Comparison of ENCODE assay signal across 8 cellular contexts in the genomic region with DNA sequence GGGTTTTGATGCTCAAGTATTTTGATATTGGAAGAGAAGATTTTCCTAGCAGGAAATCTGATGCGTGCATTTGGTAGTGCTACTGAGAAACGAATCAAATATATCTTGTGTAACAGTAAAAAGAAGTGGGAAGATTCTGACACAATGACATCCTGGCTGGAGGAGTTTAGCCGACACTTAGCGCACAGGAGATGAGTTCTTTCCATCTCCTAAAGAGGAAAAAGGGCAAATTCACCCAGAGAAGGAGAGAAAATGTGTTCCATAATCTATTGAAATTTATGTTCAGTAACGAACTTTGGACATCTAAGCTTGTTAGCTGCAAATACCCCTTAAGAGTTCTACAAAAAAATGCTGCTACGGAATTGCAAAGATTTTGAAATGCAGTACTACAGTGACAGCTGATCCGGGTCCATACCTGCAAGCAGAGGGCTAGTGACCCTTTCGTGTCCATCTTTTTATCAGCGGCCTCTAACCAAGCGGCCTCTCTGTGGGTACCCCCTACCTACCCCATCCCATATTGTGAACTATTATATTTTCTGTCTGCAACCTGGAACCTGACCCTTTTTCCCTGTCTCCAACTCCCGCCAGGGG. TPM values are rescaled to one million over a fixed set of nuclear protein-coding genes. Genes with fewer than 3 reads are reported as not detected.
DNase-seq lines count a peak whose midpoint lies in the region; ATAC-seq, FAIRE-seq and TF ChIP-seq lines count a peak whose summit lies in the region.

No MANE protein-coding gene starts in this region.

- H3K36me3 ChIP-seq in A673 (ENCODE audit: insufficient read depth, low read length, poor library complexity, severe bottlenecking) = peaks cover 11% of the 10 kb centered on the region
- H3K36me3 ChIP-seq in HUES6 (ENCODE audit: control insufficient read depth, insufficient read depth, low read length) = peaks cover 32% of the 10 kb centered on the region
- peaks cover 3% of the 10 kb centered on the region for H3K36me3 ChIP-seq in bronchial epithelial cell (ENCODE audit: control insufficient read depth, insufficient read depth, low read length)
- peaks cover 9 to 15% of the 10 kb centered on the region in 2 donors for H3K36me3 ChIP-seq in mucosa of rectum (ENCODE audit: control insufficient read depth in 2 of 2, insufficient read depth in 2 of 2, low read length in 2 of 2)

- POLR2A ChIA-PET in A673 (lab: Charles Lee; ENCODE audit: low non-redundant PET) = interaction anchor here (0.8 kb wide), 1 partner anchor 115 kb away, joined by 4 read pairs; no protein-coding TSS in a partner anchor

- H3K27me3 ChIP-seq in A673 (replicated peaks; ENCODE audit: insufficient read depth, low read depth, low read length, poor library complexity) (no peaks in the 10 kb centered on the region), HUES6 (ENCODE audit: control insufficient read depth, insufficient read depth, low read length) (no peaks in the 10 kb centered on the region), bronchial epithelial cell (ENCODE audit: control insufficient read depth, insufficient read depth, low read length) (no peaks in the 10 kb centered on the region), mucosa of rectum (ENCODE audit: control insufficient read depth in 2 of 2, insufficient read depth in 2 of 2, low read length in 2 of 2) (no peaks in the 10 kb centered on the region)

- no peak overlapping the region for H3K27ac ChIP-seq in A673 (ENCODE audit: low read depth, low read length, poor library complexity, severe bottlenecking)
- no peak overlapping the region for H3K27ac ChIP-seq in HUES6 (ENCODE audit: low read depth, low read length)
- H3K27ac ChIP-seq in mucosa of rectum (ENCODE audit: low read depth in 2 of 2, low read length in 2 of 2) = no peak overlapping the region

- CTCF ChIA-PET in A673 (lab: Charles Lee) = no interaction called here

- TF ChIP-seq CTCF in A673 (conservative IDR thresholded peaks at IDR 0.05; ENCODE audit: low read depth, low read length) = no peak
- TF ChIP-seq CTCF in bronchial epithelial cell (IDR thresholded peaks at IDR 0.05; ENCODE audit: insufficient read depth, low read length, severe bottlenecking) = no peak

- no peak for FAIRE-seq in bronchial epithelial cell (lab: Jason Lieb, UNC)

- no TSS peak for BruUV-seq in A673 (replicated peaks; lab: Mats Ljungman, UMichigan)

- no peak for DNase-seq in A673 (ENCODE audit: low spot score)
- DNase-seq in bronchial epithelial cell (ENCODE audit: low read depth) = no peak
- no peak for DNase-seq in kidney glomerular epithelial cell (lab: John Stamatoyannopoulos, UW)
- no peak for DNase-seq in NCI-H1092 treated with DMSO at 0.1 percent for 48 hours (lab: John Stamatoyannopoulos, UW)
- DNase-seq in NCI-H510A treated with DMSO at 0.1 percent for 48 hours (lab: John Stamatoyannopoulos, UW) = no peak

- intact Hi-C loops in A673 (cut with micrococcal nuclease; ENCODE audit: unreplicated experiment) = no loop called here

- H3K4me1 ChIP-seq in A673 (ENCODE audit: insufficient read depth, low read length, poor library complexity, severe bottlenecking) (peaks cover 5% of the 10 kb centered on the region), HUES6 (ENCODE audit: control insufficient read depth, insufficient read depth, low read length) (peaks cover 17% of the 10 kb centered on the region; the same call in 1 of the 2 replicates), mucosa of rectum (ENCODE audit: control insufficient read depth in 2 of 2, insufficient read depth in 2 of 2, low read length in 2 of 2) (peaks cover 8 to 10% of the 10 kb centered on the region in 2 donors)

- no peaks in the 10 kb centered on the region for H3K9me3 ChIP-seq in A673 (ENCODE audit: low read depth, low read length, poor library complexity, severe bottlenecking)
- H3K9me3 ChIP-seq in HUES6 (ENCODE audit: control insufficient read depth, insufficient read depth, low read depth, low read length) = no peaks in the 10 kb centered on the region
- no peaks in the 10 kb centered on the region for H3K9me3 ChIP-seq in mucosa of rectum (ENCODE audit: control insufficient read depth in 2 of 2, low read length in 2 of 2)

- H3K4me3 ChIP-seq in A673 (ENCODE audit: low read depth, low read length, poor library complexity, severe bottlenecking) (peak overlapping the region; percentile 80), HUES6 (ENCODE audit: low read depth, low read length) (peak overlapping the region; percentile 77), bronchial epithelial cell (ENCODE audit: low read depth, low read length) (peak overlapping the region; percentile 79), mucosa of rectum (ENCODE audit: low read length in 2 of 2) (peak overlapping the region; percentile 85 to 89)

- no peak for ATAC-seq in HG03571 (IDR thresholded peaks at IDR 0.05; ENCODE audit: unreplicated experiment)

- H3K9ac ChIP-seq in HUES6 (ENCODE audit: low read length) = peak overlapping the region; percentile 65
- H3K9ac ChIP-seq in mucosa of rectum (ENCODE audit: low read depth in 1 of 2, low read length in 2 of 2) = peak overlapping the region; percentile 69 to 80

RNA-seq across cellular contexts. Expression of a gene that starts 1.0 kb away (rescaled TPM):
- total RNA-seq in A673 (2021) (25.8 and 27.7 TPM in 2 replicates), bronchial epithelial cell (22.7 and 36.1 TPM in 2 replicates)
